Comparison of ENCODE assay signal across 16 cellular contexts in genomic region chr2:159987136-159987535, GRCh38.
DNase-seq lines count a peak whose midpoint lies in the region; ATAC-seq and TF ChIP-seq lines count a peak whose summit lies in the region.
"Had no signal": no experiment of that assay in that cellular context is flagged by ENCODE, and none has a peak within 500 bp of the region (broad histone marks: within the 10 kb centered on the region; RNA-seq: fewer than 3 reads in every experiment).

No MANE protein-coding gene starts in this region.

- no peaks in the 10 kb centered on the region for H3K79me2 ChIP-seq in neural cell (replicated peaks; ENCODE audit: insufficient read depth, low read length)

- TF ChIP-seq EP300 in neural cell (conservative IDR thresholded peaks at IDR 0.05; ENCODE audit: poor library complexity, severe bottlenecking): no peak

- peaks cover 6% of the 10 kb centered on the region for H3F3A ChIP-seq in neural cell (ENCODE audit: insufficient read depth, low read length, poor library complexity, severe bottlenecking)

- no peaks in the 10 kb centered on the region for H3K36me3 ChIP-seq in neural cell (ENCODE audit: insufficient read depth, low read length)
- peaks cover 0 to 12% of the 10 kb centered on the region in 2 donors for H3K36me3 ChIP-seq in thyroid gland
- H3K36me3 ChIP-seq: BLaER1 treated with 17β-estradiol and CSF1 and Interleukin-3, amounts not matched to agents 10 nM and 100 nM had no signal

- DNase-seq in retina: peak; percentile 68
- DNase-seq in thyroid gland: peak; percentile 85 to 86
- DNase-seq: 8988T; ACHN; AML-193; Caco-2; Calu3; CD4-positive, alpha-beta T cell; CD8-positive, alpha-beta T cell; DMS79 treated with DMSO at 0.1 percent for 48 hours; GF-D8 had no signal

- no peaks in the 10 kb centered on the region for H3K9me2 ChIP-seq in neural cell (ENCODE audit: insufficient read depth, low read length)

- peaks cover 40 to 49% of the 10 kb centered on the region in 2 donors for H3K4me1 ChIP-seq in thyroid gland
- H3K4me1 ChIP-seq: Caco-2 had no signal

- H3K27me3 ChIP-seq in neural cell (ENCODE audit: insufficient read depth, low read depth, low read length) (no peaks in the 10 kb centered on the region), thyroid gland (no peaks in the 10 kb centered on the region)
- H3K27me3 ChIP-seq: BLaER1 treated with 17β-estradiol and CSF1 and Interleukin-3, amounts not matched to agents 10 nM and 100 nM had no signal

- intact Hi-C loops in thyroid gland (cut with DNase I): no loop called here

- H4K20me1 ChIP-seq in neural cell (ENCODE audit: insufficient read depth): no peaks in the 10 kb centered on the region
- H4K20me1 ChIP-seq: BLaER1 treated with 17β-estradiol and CSF1 and Interleukin-3, amounts not matched to agents 10 nM and 100 nM had no signal

- TF ChIP-seq CTCF in neural cell (IDR thresholded peaks at IDR 0.05; ENCODE audit: poor library complexity, severe bottlenecking) (no peak), thyroid gland (IDR thresholded peaks at IDR 0.05) (no peak)

- H3K4me2 ChIP-seq in neural cell (ENCODE audit: low read length): no peak overlapping the region
- H3K4me2 ChIP-seq: BLaER1 treated with 17β-estradiol and CSF1 and Interleukin-3, amounts not matched to agents 10 nM and 100 nM had no signal

- TF ChIP-seq RAD21 in neural cell (conservative IDR thresholded peaks at IDR 0.05): no peak

- ATAC-seq in HG02610 (IDR thresholded peaks at IDR 0.05; ENCODE audit: unreplicated experiment): no peak
- no peak for ATAC-seq in HG03354 (IDR thresholded peaks at IDR 0.05; ENCODE audit: poor library complexity, severe bottlenecking, unreplicated experiment)
- ATAC-seq: CD8-positive, alpha-beta T cell had no signal

- 35 to 40% methylated on average over 6 of the region's 6 CpGs for WGBS in thyroid gland, 2 donors

- H3K9ac ChIP-seq in neural cell (ENCODE audit: low read length): peak overlapping the region; percentile 48
- H3K9ac ChIP-seq: BLaER1 treated with 17β-estradiol and CSF1 and Interleukin-3, amounts not matched to agents 10 nM and 100 nM had no signal

- peak in 1 of 2 donors; percentile 66 for TF ChIP-seq POLR2A in thyroid gland (IDR thresholded peaks at IDR 0.05)

- peak overlapping the region; percentile 1 for H2AFZ ChIP-seq in neural cell (ENCODE audit: low read depth, low read length)

- H3K9me3 ChIP-seq in neural cell (ENCODE audit: low read length): no peaks in the 10 kb centered on the region
- no peaks in the 10 kb centered on the region for H3K9me3 ChIP-seq in thyroid gland
- H3K9me3 ChIP-seq: Caco-2 had no signal

- H3K27ac ChIP-seq in neural cell (ENCODE audit: low read length): peak overlapping the region; percentile 97
- peak overlapping the region; percentile 85 to 98 (median 94) for H3K27ac ChIP-seq in thyroid gland
- H3K27ac ChIP-seq: BLaER1 treated with 17β-estradiol and CSF1 and Interleukin-3, amounts not matched to agents 10 nM and 100 nM; C4-2B had no signal

- peak overlapping the region; percentile 6 for H3K4me3 ChIP-seq in neural cell (ENCODE audit: low read length)
- H3K4me3 ChIP-seq in thyroid gland (replicated peaks in 1 of 3): no peak overlapping the region
- H3K4me3 ChIP-seq: BLaER1 treated with 17β-estradiol and CSF1 and Interleukin-3, amounts not matched to agents 10 nM and 100 nM had no signal

TF ChIP-seq in neural cell, 6 proteins besides CTCF, POLR2A, EP300 and RAD21:
- TF ChIP-seq EZH2 (IDR thresholded peaks at IDR 0.05; ENCODE audit: borderline replicate concordance, insufficient read depth, low read length, poor library complexity, severe bottlenecking) (no peak), TAF1 (IDR thresholded peaks at IDR 0.05; ENCODE audit: low read depth) (no peak), SMC3 (conservative IDR thresholded peaks at IDR 0.05; ENCODE audit: poor library complexity) (no peak), MXI1 (conservative IDR thresholded peaks at IDR 0.05; ENCODE audit: poor library complexity, severe bottlenecking) (no peak), POLR2AphosphoS5 (IDR thresholded peaks at IDR 0.05) (no peak)
- TF ChIP-seq, protein P1, sequence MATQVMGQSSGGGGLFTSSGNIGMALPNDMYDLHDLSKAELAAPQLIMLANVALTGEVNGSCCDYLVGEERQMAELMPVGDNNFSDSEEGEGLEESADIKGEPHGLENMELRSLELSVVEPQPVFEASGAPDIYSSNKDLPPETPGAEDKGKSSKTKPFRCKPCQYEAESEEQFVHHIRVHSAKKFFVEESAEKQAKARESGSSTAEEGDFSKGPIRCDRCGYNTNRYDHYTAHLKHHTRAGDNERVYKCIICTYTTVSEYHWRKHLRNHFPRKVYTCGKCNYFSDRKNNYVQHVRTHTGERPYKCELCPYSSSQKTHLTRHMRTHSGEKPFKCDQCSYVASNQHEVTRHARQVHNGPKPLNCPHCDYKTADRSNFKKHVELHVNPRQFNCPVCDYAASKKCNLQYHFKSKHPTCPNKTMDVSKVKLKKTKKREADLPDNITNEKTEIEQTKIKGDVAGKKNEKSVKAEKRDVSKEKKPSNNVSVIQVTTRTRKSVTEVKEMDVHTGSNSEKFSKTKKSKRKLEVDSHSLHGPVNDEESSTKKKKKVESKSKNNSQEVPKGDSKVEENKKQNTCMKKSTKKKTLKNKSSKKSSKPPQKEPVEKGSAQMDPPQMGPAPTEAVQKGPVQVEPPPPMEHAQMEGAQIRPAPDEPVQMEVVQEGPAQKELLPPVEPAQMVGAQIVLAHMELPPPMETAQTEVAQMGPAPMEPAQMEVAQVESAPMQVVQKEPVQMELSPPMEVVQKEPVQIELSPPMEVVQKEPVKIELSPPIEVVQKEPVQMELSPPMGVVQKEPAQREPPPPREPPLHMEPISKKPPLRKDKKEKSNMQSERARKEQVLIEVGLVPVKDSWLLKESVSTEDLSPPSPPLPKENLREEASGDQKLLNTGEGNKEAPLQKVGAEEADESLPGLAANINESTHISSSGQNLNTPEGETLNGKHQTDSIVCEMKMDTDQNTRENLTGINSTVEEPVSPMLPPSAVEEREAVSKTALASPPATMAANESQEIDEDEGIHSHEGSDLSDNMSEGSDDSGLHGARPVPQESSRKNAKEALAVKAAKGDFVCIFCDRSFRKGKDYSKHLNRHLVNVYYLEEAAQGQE (IDR thresholded peaks at IDR 0.05; ENCODE audit: borderline replicate concordance): no peak
